In genomic region chr1:61504840-61505239, GRCh38 we compare ENCODE assay signal across 21 cellular contexts.
A peak's percentile ranks its signal among the peaks of the same experiment; 100 is the strongest.
DNase-seq lines count a peak whose midpoint lies in the region; TF ChIP-seq lines count a peak whose summit lies in the region.
"Had no signal": no experiment of that assay in that cellular context is flagged by ENCODE, and none has a peak within 500 bp of the region (broad histone marks: within the 10 kb centered on the region; RNA-seq: fewer than 3 reads in every experiment).

No MANE protein-coding gene starts in this region.

- H4K20me1 ChIP-seq in mammary epithelial cell (ENCODE audit: insufficient read depth, low read length) = no peaks in the 10 kb centered on the region
- H4K20me1 ChIP-seq: BLaER1 treated with 17β-estradiol and CSF1 and Interleukin-3, amounts not matched to agents 10 nM and 100 nM had no signal

- H2AK5ac ChIP-seq in neuronal stem cell (ENCODE audit: low read depth, low read length) = no peak overlapping the region

- H2BK12ac ChIP-seq in neuronal stem cell (ENCODE audit: low read length) = no peak overlapping the region

- H3K27me3 ChIP-seq in mammary epithelial cell (ENCODE audit: insufficient read depth, low read length) = no peaks in the 10 kb centered on the region
- no peaks in the 10 kb centered on the region for H3K27me3 ChIP-seq in neuronal stem cell (ENCODE audit: control insufficient read depth in 3 of 3, insufficient read depth in 3 of 3, low read depth in 1 of 3, low read length in 3 of 3)
- H3K27me3 ChIP-seq: BLaER1 treated with 17β-estradiol and CSF1 and Interleukin-3, amounts not matched to agents 10 nM and 100 nM; heart left ventricle; tibial artery had no signal

- no peak overlapping the region for H3K23ac ChIP-seq in neuronal stem cell (ENCODE audit: low read depth, low read length, poor library complexity)

- H3K4me1 ChIP-seq in mammary epithelial cell (ENCODE audit: insufficient read depth, low read length) (peaks cover 15% of the 10 kb centered on the region), neuronal stem cell (ENCODE audit: control insufficient read depth in 2 of 2, insufficient read depth in 1 of 2, low read depth in 1 of 2, low read length in 2 of 2) (peaks cover 0 to 4% of the 10 kb centered on the region in 2 donors)
- H3K4me1 ChIP-seq: BLaER1 treated with 17β-estradiol and CSF1 and Interleukin-3, amounts not matched to agents 10 nM and 100 nM; HAP-1; heart left ventricle; tibial artery had no signal

- no peak overlapping the region for H4K8ac ChIP-seq in neuronal stem cell (ENCODE audit: low read depth, low read length)

- in situ Hi-C loops in mammary epithelial cell (cut with MboI; ENCODE audit: low sequenced_read_pairs in 2 of 2) = no loop called here

- H2AFZ ChIP-seq in mammary epithelial cell (ENCODE audit: low read depth, low read length) = peak overlapping the region; percentile 72
- no peak overlapping the region for H2AFZ ChIP-seq in neuronal stem cell (ENCODE audit: low read length)

- no peak overlapping the region for H3K14ac ChIP-seq in neuronal stem cell (ENCODE audit: low read length)

- dilution Hi-C loops in mammary epithelial cell (cut with HindIII; ENCODE audit: low sequenced_read_pairs) = no loop called here

- no peaks in the 10 kb centered on the region for H3K79me1 ChIP-seq in neuronal stem cell (ENCODE audit: low read depth, low read length)

- peak overlapping the region; percentile 50 for H3K4me2 ChIP-seq in mammary epithelial cell (ENCODE audit: insufficient read depth, low read depth, low read length)
- no peak overlapping the region for H3K4me2 ChIP-seq in neuronal stem cell (ENCODE audit: insufficient read depth, low read length, poor library complexity, severe bottlenecking)
- H3K4me2 ChIP-seq: BLaER1 treated with 17β-estradiol and CSF1 and Interleukin-3, amounts not matched to agents 10 nM and 100 nM had no signal

- no peak overlapping the region for H2BK5ac ChIP-seq in neuronal stem cell (ENCODE audit: low read length)

- intact Hi-C loops in mammary epithelial cell (cut with micrococcal nuclease) = no loop called here

- H4K91ac ChIP-seq in neuronal stem cell (ENCODE audit: low read depth, low read length, poor library complexity) = no peak overlapping the region

- no peak overlapping the region for H3K27ac ChIP-seq in mammary epithelial cell (ENCODE audit: insufficient read depth, low read depth, low read length)
- H3K27ac ChIP-seq in neuronal stem cell (replicated peaks; ENCODE audit: low read length) = no peak overlapping the region
- H3K27ac ChIP-seq: BLaER1 treated with 17β-estradiol and CSF1 and Interleukin-3, amounts not matched to agents 10 nM and 100 nM; coronary artery; heart left ventricle; tibial artery had no signal

- TF ChIP-seq CTCF in mammary epithelial cell (conservative IDR thresholded peaks at IDR 0.05 in 1 of 2, IDR thresholded peaks at IDR 0.05 in 1 of 2; ENCODE audit: extremely low read depth in 1 of 2, insufficient read depth in 1 of 2, low read depth in 1 of 2, low read length in 2 of 2) = no peak

- H3K36me3 ChIP-seq in mammary epithelial cell (ENCODE audit: insufficient read depth, low read length) (no peaks in the 10 kb centered on the region), neuronal stem cell (replicated peaks in 1 of 2; ENCODE audit: control insufficient read depth in 2 of 2, insufficient read depth in 2 of 2, low read length in 2 of 2) (no peaks in the 10 kb centered on the region)
- H3K36me3 ChIP-seq: BLaER1 treated with 17β-estradiol and CSF1 and Interleukin-3, amounts not matched to agents 10 nM and 100 nM; HAP-1; heart left ventricle; tibial artery had no signal

- H3K4ac ChIP-seq in neuronal stem cell (ENCODE audit: low read length) = no peak overlapping the region

- CTCF ChIA-PET in mammary epithelial cell (lab: Charles Lee; ENCODE audit: low non-redundant PET) = no interaction called here

- H3K18ac ChIP-seq in neuronal stem cell (ENCODE audit: low read length) = peak overlapping the region; percentile 66

- DNase-seq in H4 (ENCODE audit: low spot score) (peak; percentile 28), OCI-M1 (lab: John Stamatoyannopoulos, UW) (peak; percentile 61), mammary epithelial cell (peak; percentile 87), neuronal stem cell (ENCODE audit: low spot score) (no peak), amygdala (lab: John Stamatoyannopoulos, UW) (no peak), T1000 (lab: John Stamatoyannopoulos, UW) (no peak), NCI-H146 (lab: John Stamatoyannopoulos, UW) (no peak)
- DNase-seq in activated CD4-positive, CD25-positive, alpha-beta regulatory T cell (lab: John Stamatoyannopoulos, UW) = no peak
- DNase-seq: activated effector memory CD4-positive, alpha-beta T cell treated with Interleukin-2 at 50 U/mL for 16 hours; erythroblast; heart left ventricle; NCI-H1436; NCI-H446; nephron progenitor cell; stimulated activated CD4-positive, alpha-beta T cell treated with anti-CD3 and anti-CD28 coated beads, Interleukin-15, amount 100 ng/mL, for 24 hours; stimulated activated naive B cell treated with anti-CD40 and anti-IgM and Interleukin-4, amounts not matched to agents 10 μg/mL and 1 μg/mL and 100 μg/mL, for 72 hours; T-helper 2 cell; tibial artery had no signal

- WGBS in mammary epithelial cell (ENCODE audit: low coverage, missing lambda C conversion rate) = 3% methylated on average over 3 of the region's 3 CpGs
- no CpG with 5 or more reads among the region's 3 CpGs for WGBS in neuronal stem cell (ENCODE audit: extremely low coverage in 2 of 2, insufficient read length in 2 of 2, insufficient replicate concordance in 1 of 2), 2 donors

- H3K79me2 ChIP-seq in mammary epithelial cell (ENCODE audit: insufficient read depth, low read length) = no peaks in the 10 kb centered on the region

- H3K9me3 ChIP-seq in mammary epithelial cell (replicated peaks; ENCODE audit: insufficient read depth, low read length) = no peaks in the 10 kb centered on the region
- no peaks in the 10 kb centered on the region for H3K9me3 ChIP-seq in neuronal stem cell (replicated peaks in 1 of 2; ENCODE audit: control insufficient read depth in 2 of 2, insufficient read depth in 1 of 2, low read depth in 1 of 2, low read length in 2 of 2)
- H3K9me3 ChIP-seq: BLaER1 treated with 17β-estradiol and CSF1 and Interleukin-3, amounts not matched to agents 10 nM and 100 nM; HAP-1; heart left ventricle; tibial artery had no signal

- no TSS peak for BruUV-seq in mammary epithelial cell (replicated peaks; lab: Mats Ljungman, UMichigan)

- H2BK120ac ChIP-seq in neuronal stem cell (ENCODE audit: low read depth, low read length) = no peak overlapping the region

- no peak overlapping the region for H3K4me3 ChIP-seq in mammary epithelial cell (replicated peaks in 1 of 3; ENCODE audit: insufficient read depth in 1 of 3, low read depth in 2 of 3, low read length in 3 of 3)
- H3K4me3 ChIP-seq in neuronal stem cell (ENCODE audit: low read length in 2 of 2) = no peak overlapping the region
- H3K4me3 ChIP-seq: BLaER1 treated with 17β-estradiol and CSF1 and Interleukin-3, amounts not matched to agents 10 nM and 100 nM; coronary artery; HAP-1; heart left ventricle; tibial artery had no signal

- H3K9ac ChIP-seq in mammary epithelial cell (ENCODE audit: insufficient read depth, low read length) = no peak overlapping the region
- H3K9ac ChIP-seq in neuronal stem cell (ENCODE audit: low read depth, low read length, poor library complexity) = no peak overlapping the region
- H3K9ac ChIP-seq: BLaER1 treated with 17β-estradiol and CSF1 and Interleukin-3, amounts not matched to agents 10 nM and 100 nM had no signal

- no peak overlapping the region for H2BK15ac ChIP-seq in neuronal stem cell (ENCODE audit: low read length)

Comparison
In these comparisons a context has a peak if more than half of its experiments do, and no peak if none do; other contexts are left out.
1. DNase-seq: peak in H4 (single experiment), OCI-M1 (single experiment) and mammary epithelial cell (single experiment); none in neuronal stem cell (single experiment), amygdala (0 of 56), activated CD4-positive, CD25-positive, alpha-beta regulatory T cell (0 of 4), T1000 (single experiment) and NCI-H146 (single experiment).